In genomic region chr2:174395284-174395968, GRCh38 we compare ENCODE assay signal across 1 cellular context.
A peak's percentile ranks its signal among the peaks of the same experiment; 100 is the strongest.
TF ChIP-seq lines count a peak whose summit lies in the region.

SCRN3 (plus strand) TSS chr2:174395730; CDS start chr2:174398284, 2,554 bp downstream.

TF ChIP-seq in HepG2, 621 proteins besides CTCF, POLR2A, EP300 and RAD21 (continued from another document and continues in another):
- TF ChIP-seq AHR (CRISPR knock-in tag; IDR thresholded peaks at IDR 0.05) (peak; percentile 76), RFXAP (CRISPR knock-in tag; IDR thresholded peaks at IDR 0.05; ENCODE audit: borderline replicate concordance) (peak; percentile 77), THAP9 (CRISPR knock-in tag; IDR thresholded peaks at IDR 0.05; ENCODE audit: borderline replicate concordance) (peak; percentile 85; the same call in 1 of the 2 replicates), MYNN (CRISPR knock-in tag; IDR thresholded peaks at IDR 0.05; ENCODE audit: low read depth) (0 out of 2 replicates have a peak, but pooled peaks have one; percentile 52), GLI4 (CRISPR knock-in tag; IDR thresholded peaks at IDR 0.05; ENCODE audit: borderline replicate concordance) (peak; percentile 68; the same call in 1 of the 2 replicates), NFKB2 (CRISPR knock-in tag; IDR thresholded peaks at IDR 0.05; ENCODE audit: borderline replicate concordance) (peak; percentile 85; the same call in 1 of the 2 replicates), ZSCAN5A (CRISPR knock-in tag; IDR thresholded peaks at IDR 0.05; ENCODE audit: borderline replicate concordance) (no peak), ZBTB42 (CRISPR knock-in tag; IDR thresholded peaks at IDR 0.05) (peak; percentile 70; the same call in 1 of the 2 replicates), IRF2 (CRISPR knock-in tag; IDR thresholded peaks at IDR 0.05) (peak; percentile 94), PPARG (CRISPR knock-in tag; conservative IDR thresholded peaks at IDR 0.05) (peak; percentile 39; the same call in 1 of the 2 replicates), SIX4 (CRISPR knock-in tag; IDR thresholded peaks at IDR 0.05) (peak; percentile 83), POGZ (CRISPR knock-in tag; IDR thresholded peaks at IDR 0.05) (0 out of 2 replicates have a peak, but pooled peaks have one; percentile 44), ZIK1 (CRISPR knock-in tag; IDR thresholded peaks at IDR 0.05; ENCODE audit: borderline replicate concordance, low read depth) (peak; percentile 37), FOXC1 (CRISPR knock-in tag; IDR thresholded peaks at IDR 0.05; ENCODE audit: borderline replicate concordance) (peak; percentile 70; the same call in 1 of the 2 replicates), TSC22D2 (CRISPR knock-in tag; IDR thresholded peaks at IDR 0.05; ENCODE audit: borderline replicate concordance) (0 out of 2 replicates have a peak, but pooled peaks have one; percentile 3), GZF1 (CRISPR knock-in tag; IDR thresholded peaks at IDR 0.05) (0 out of 2 replicates have a peak, but pooled peaks have one; percentile 58), ETS1 (CRISPR knock-in tag; IDR thresholded peaks at IDR 0.05) (no peak), TEF (CRISPR knock-in tag; IDR thresholded peaks at IDR 0.05) (0 out of 2 replicates have a peak, but pooled peaks have one; percentile 31), PCBP1 (IDR thresholded peaks at IDR 0.05; ENCODE audit: borderline replicate concordance, low read depth, low read length) (0 out of 2 replicates have a peak, but pooled peaks have one; percentile 50), KDM3A (CRISPR knock-in tag; IDR thresholded peaks at IDR 0.05; ENCODE audit: low read depth) (peak; percentile 51; the same call in 1 of the 2 replicates), ARID3A (IDR thresholded peaks at IDR 0.05; ENCODE audit: low read depth, low read length) (peak; percentile 32; the same call in 1 of the 2 replicates), ZNF772 (CRISPR knock-in tag; IDR thresholded peaks at IDR 0.05) (peak; percentile 31; the same call in 1 of the 2 replicates), PHF8 (CRISPR knock-in tag; IDR thresholded peaks at IDR 0.05) (peak; percentile 93), CBFB (CRISPR knock-in tag; IDR thresholded peaks at IDR 0.05) (peak; percentile 53), ZNF777 (CRISPR knock-in tag; IDR thresholded peaks at IDR 0.05) (0 out of 2 replicates have a peak, but pooled peaks have one; percentile 33), BRF2 (CRISPR knock-in tag; IDR thresholded peaks at IDR 0.05) (no peak), FOXK1 (CRISPR knock-in tag; IDR thresholded peaks at IDR 0.05; ENCODE audit: borderline replicate concordance, low read depth) (peak; percentile 100), ZNF577 (CRISPR knock-in tag; IDR thresholded peaks at IDR 0.05; ENCODE audit: borderline replicate concordance, low read depth) (no peak), ZBTB14 (CRISPR knock-in tag; IDR thresholded peaks at IDR 0.05) (no peak), KMT2A (CRISPR knock-in tag; IDR thresholded peaks at IDR 0.05) (peak; percentile 94; the same call in 1 of the 2 replicates), ZNF598 (CRISPR knock-in tag; IDR thresholded peaks at IDR 0.05; ENCODE audit: borderline replicate concordance) (peak; percentile 83; the same call in 1 of the 2 replicates), SMAD9 (CRISPR knock-in tag; IDR thresholded peaks at IDR 0.05) (0 out of 2 replicates have a peak, but pooled peaks have one; percentile 5), RXRA (CRISPR knock-in tag; IDR thresholded peaks at IDR 0.05) (peak; percentile 52; the same call in 1 of the 2 replicates), FUBP1 (CRISPR knock-in tag; IDR thresholded peaks at IDR 0.05; ENCODE audit: borderline replicate concordance) (no peak), TOE1 (CRISPR knock-in tag; IDR thresholded peaks at IDR 0.05) (no peak; the same call in 1 of the 2 replicates), SMAD3 (CRISPR knock-in tag; IDR thresholded peaks at IDR 0.05) (peak; percentile 3; the same call in 1 of the 2 replicates), ZNF281 (CRISPR knock-in tag; IDR thresholded peaks at IDR 0.05; ENCODE audit: borderline replicate concordance) (peak; percentile 94), NPAS2 (CRISPR knock-in tag; IDR thresholded peaks at IDR 0.05; ENCODE audit: borderline replicate concordance) (no peak), MEF2D (CRISPR knock-in tag; IDR thresholded peaks at IDR 0.05) (peak; percentile 35), ZNF18 (CRISPR knock-in tag; IDR thresholded peaks at IDR 0.05; ENCODE audit: insufficient replicate concordance) (peak; percentile 13), FOXA1 (IDR thresholded peaks at IDR 0.05) (no peak), FOXA1 (CRISPR knock-in tag; IDR thresholded peaks at IDR 0.05) (peak; percentile 72; the same call in 1 of the 2 replicates), ZZZ3 (CRISPR knock-in tag; IDR thresholded peaks at IDR 0.05; ENCODE audit: borderline replicate concordance) (peak; percentile 89; the same call in 1 of the 2 replicates), MAX (IDR thresholded peaks at IDR 0.05) (peak; percentile 86), KAT8 (CRISPR knock-in tag; IDR thresholded peaks at IDR 0.05) (peak; percentile 100), NFE2L1 (CRISPR knock-in tag; IDR thresholded peaks at IDR 0.05; ENCODE audit: borderline replicate concordance) (no peak), ZNF788 (CRISPR knock-in tag; IDR thresholded peaks at IDR 0.05; ENCODE audit: borderline replicate concordance) (peak; percentile 88)
